In genomic region chr3:123633530-123633929, GRCh38 we compare ENCODE assay signal across 1 cellular context.
TF ChIP-seq lines count a peak whose summit lies in the region.

No MANE protein-coding gene starts in this region.

TF ChIP-seq in liver, 16 proteins besides CTCF, POLR2A, EP300 and RAD21 (continued from another document):
- no peak for TF ChIP-seq ZBTB33 (IDR thresholded peaks at IDR 0.05)
